In the genomic region with DNA sequence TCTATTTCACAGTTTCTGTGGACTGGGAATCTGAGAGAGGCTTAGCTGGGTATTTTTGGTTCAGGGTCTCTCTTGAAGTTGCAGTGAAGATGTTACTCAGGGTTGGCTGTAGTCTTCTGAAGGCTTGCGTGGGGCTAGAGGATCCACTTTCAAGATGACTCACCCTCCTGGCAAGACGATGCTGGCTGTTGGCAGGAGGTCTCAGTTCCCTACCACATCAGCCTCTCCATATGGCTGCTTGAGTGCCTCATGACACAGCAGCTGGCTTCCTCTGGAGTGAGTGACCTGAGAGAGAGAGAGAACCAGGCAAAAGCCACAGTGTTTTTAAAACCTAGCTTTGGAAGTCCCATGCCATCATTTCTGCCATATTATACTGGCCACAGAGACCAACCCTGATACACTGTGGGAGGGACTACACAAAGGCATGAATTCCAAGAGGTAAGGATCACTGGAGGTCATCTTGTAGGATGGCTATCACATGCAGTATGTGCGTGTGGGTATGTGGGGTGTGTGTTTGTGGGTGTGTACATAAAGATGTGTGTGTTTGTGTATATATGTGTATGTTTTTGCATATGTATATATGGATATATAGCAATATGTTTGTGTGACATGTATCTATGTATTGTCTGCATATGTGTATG, we compare ENCODE assay signal across 8 cellular contexts. TPM values are rescaled to one million over a fixed set of nuclear protein-coding genes. Genes with fewer than 3 reads are reported as not detected.
DNase-seq lines count a peak whose midpoint lies in the region; ATAC-seq and TF ChIP-seq lines count a peak whose summit lies in the region.

No MANE protein-coding gene starts in this region.

- TF ChIP-seq CTCF in adrenal gland (IDR thresholded peaks at IDR 0.05) (no peak), lower lobe of right lung (IDR thresholded peaks at IDR 0.05) (no peak)

- no peak for TF ChIP-seq POLR2A in adrenal gland (IDR thresholded peaks at IDR 0.05)

- no peaks in the 10 kb centered on the region for H3K36me3 ChIP-seq in adrenal gland (replicated peaks in 1 of 2)
- H3K36me3 ChIP-seq in lower lobe of right lung, result no peaks in the 10 kb centered on the region

- ATAC-seq in GM21786 (IDR thresholded peaks at IDR 0.05; ENCODE audit: unreplicated experiment) (peak; percentile 95), lower lobe of right lung (peak; percentile 36 to 71)

- DNase-seq in GM04503 (ENCODE audit: low read depth), result peak; percentile 92
- DNase-seq in KBM-7, result peak; percentile 16
- DNase-seq in adrenal gland, result peak in 6 of 7 donors; percentile 65 to 74 (median 70)
- no peak for DNase-seq in lower lobe of right lung
- DNase-seq in NCI-H1417 treated with DMSO at 0.1 percent for 48 hours (lab: John Stamatoyannopoulos, UW), result no peak
- DNase-seq in GF-D8 (lab: John Stamatoyannopoulos, UW), result no peak
- no peak for DNase-seq in GDM1 (lab: John Stamatoyannopoulos, UW)

- peaks cover 19% of the 10 kb centered on the region for H3K27me3 ChIP-seq in adrenal gland
- H3K27me3 ChIP-seq in lower lobe of right lung (ENCODE audit: low read depth), result peaks cover 21% of the 10 kb centered on the region

- H3K27ac ChIP-seq in adrenal gland, result no peak overlapping the region
- H3K27ac ChIP-seq in lower lobe of right lung, result no peak overlapping the region

- intact Hi-C loops in adrenal gland (cut with DNase I), result no loop called here
- intact Hi-C loops in lower lobe of right lung (cut with DNase I), result no loop called here

- in situ Hi-C loops in KBM-7 (cut with MboI; ENCODE audit: low pct_unique_long_range_greater_than_20kb, low sequenced_read_pairs), result no loop called here

- H3K9me3 ChIP-seq in adrenal gland (replicated peaks in 1 of 3), result no peaks in the 10 kb centered on the region
- no peaks in the 10 kb centered on the region for H3K9me3 ChIP-seq in lower lobe of right lung

- WGBS in adrenal gland, 4 donors, result 34 to 50% (median 42%) methylated on average over 2 to 3 of the region's 3 CpGs

- no peak overlapping the region for H3K4me3 ChIP-seq in adrenal gland
- H3K4me3 ChIP-seq in lower lobe of right lung, result no peak overlapping the region

- H3K4me1 ChIP-seq in adrenal gland (replicated peaks in 1 of 2) (peaks cover 0 to 6% of the 10 kb centered on the region in 2 donors), lower lobe of right lung (peaks cover 10% of the 10 kb centered on the region)

RNA-seq across cellular contexts. Expression of gene DNPEP, which starts 25.1 kb away (rescaled TPM):
- total RNA-seq in adrenal gland (10 to 100 TPM; 33.5 to 59.2 (median 53.5) TPM), lower lobe of right lung (79.5 TPM)
- 100 to 1,000 TPM in 1 of 3 donors, 10 to 100 TPM in 2; 30.0 to 107 (median 93.9) TPM for polyA plus RNA-seq in adrenal gland

RNA-seq across cellular contexts. Expression of gene RESP18, which starts 30.1 kb away (rescaled TPM):
- total RNA-seq in adrenal gland (not detected), lower lobe of right lung (not detected)
- polyA plus RNA-seq in adrenal gland, result not detected

RNA-seq across cellular contexts. Expression of gene PTPRN, which starts 53.4 kb away (rescaled TPM):
- total RNA-seq in adrenal gland (100 to 1,000 TPM in 1 of 8 donors, 10 to 100 TPM in 2, 1 to 10 TPM in 3, under 1 TPM in 1, not detected in 1; 0.39 to 106 (median 8.8) TPM), lower lobe of right lung (not detected)
- polyA plus RNA-seq in adrenal gland, result 10 to 100 TPM in 2 of 3 donors, 1 to 10 TPM in 1; 8.5 to 45.3 (median 26.7) TPM

RNA-seq across cellular contexts. Expression of gene DES, which starts 55.5 kb away (rescaled TPM):
- total RNA-seq in adrenal gland (10 to 100 TPM in 3 of 8 donors, 1 to 10 TPM in 5; 2.0 to 46.5 (median 8.6) TPM), lower lobe of right lung (64.5 TPM)
- polyA plus RNA-seq in adrenal gland, result 100 to 1,000 TPM in 1 of 3 donors, 10 to 100 TPM in 2; 58.4 to 283 (median 60.1) TPM

Comparison
In these comparisons a context has a peak if more than half of its experiments do, and no peak if none do; other contexts are left out.
1. DNase-seq: peak in GM04503 (single experiment), KBM-7 (single experiment) and adrenal gland (6 of 7); none in lower lobe of right lung (single experiment), NCI-H1417 treated with DMSO at 0.1 percent for 48 hours (single experiment), GF-D8 (single experiment) and GDM1 (single experiment).